ENCODE assay signal across 26 cellular contexts in genomic region chr10:124573726-124574455, GRCh38.
DNase-seq lines count a peak whose midpoint lies in the region; ATAC-seq, FAIRE-seq and TF ChIP-seq lines count a peak whose summit lies in the region.
"Had no signal": no experiment of that assay in that cellular context is flagged by ENCODE, and none has a peak within 500 bp of the region (broad histone marks: within the 10 kb centered on the region; RNA-seq: fewer than 3 reads in every experiment).

No MANE protein-coding gene starts in this region.

- H3K36me3 ChIP-seq in HepG2 (replicated peaks in 1 of 2; ENCODE audit: control insufficient read depth in 1 of 2, insufficient read depth in 2 of 2, low read length in 2 of 2) (no peaks in the 10 kb centered on the region), spleen (no peaks in the 10 kb centered on the region)
- H3K36me3 ChIP-seq: BE2C, MG63 had no signal

- H3K4me2 ChIP-seq in HepG2 (ENCODE audit: low read depth, low read length): no peak overlapping the region

- no peak for TF ChIP-seq CTCF in chondrocyte (IDR thresholded peaks at IDR 0.05)
- TF ChIP-seq CTCF in HepG2 (CRISPR knock-in tag; IDR thresholded peaks at IDR 0.05): no peak
- no peak for TF ChIP-seq CTCF in spleen (IDR thresholded peaks at IDR 0.05 in 8 of 11, conservative IDR thresholded peaks at IDR 0.05 in 3 of 11)

- H3K27me3 Mint-ChIP-seq in chondrocyte (ENCODE audit: low read depth): peaks cover 4% of the 10 kb centered on the region

- POLR2A ChIA-PET in HepG2 (lab: Yijun Ruan, JAX): no interaction called here

- no peaks in the 10 kb centered on the region for H3K79me2 ChIP-seq in HepG2 (ENCODE audit: insufficient read depth, low read length)

- peaks cover 4% of the 10 kb centered on the region for H3K4me1 Mint-ChIP-seq in chondrocyte (ENCODE audit: low read depth)
- H3K4me1 Mint-ChIP-seq: CD14-positive monocyte; CD8-positive, alpha-beta memory T cell had no signal

- no peak overlapping the region for H3K9ac ChIP-seq in HepG2 (ENCODE audit: insufficient read depth, low read depth, low read length)

- H3K36me3 Mint-ChIP-seq in chondrocyte (ENCODE audit: low read depth): peaks cover 3% of the 10 kb centered on the region
- H3K36me3 Mint-ChIP-seq: CD8-positive, alpha-beta memory T cell had no signal

- H3K4me1 ChIP-seq in HepG2 (ENCODE audit: insufficient read depth, low read length) (peaks cover 10% of the 10 kb centered on the region), spleen (peaks cover 0 to 16% (median 7%) of the 10 kb centered on the region in 6 donors)
- H3K4me1 ChIP-seq: BE2C had no signal

- H3K4me3 Mint-ChIP-seq in chondrocyte (ENCODE audit: unreplicated experiment): no peak overlapping the region
- H3K4me3 Mint-ChIP-seq: CD14-positive monocyte had no signal

- H3K9me3 Mint-ChIP-seq in chondrocyte (ENCODE audit: low read depth): peaks cover 5% of the 10 kb centered on the region

- H3K27ac ChIP-seq in HepG2 (ENCODE audit: extremely low read length, insufficient read depth, low read length): no peak overlapping the region
- H3K27ac ChIP-seq in spleen: no peak overlapping the region

- no TSS peak for BruUV-seq in HepG2 (replicated peaks; lab: Mats Ljungman, UMichigan)

- intact Hi-C loops in Right ventricle myocardium inferior (cut with DNase I) (no loop called here), Right ventricle myocardium superior (cut with DNase I) (loop anchor here (5.0 kb wide), 1 partner anchor 33 kb away; no protein-coding TSS in a partner anchor), HepG2 (cut with micrococcal nuclease; ENCODE audit: unreplicated experiment) (no loop called here), spleen (cut with DNase I; ENCODE audit: low total_unique reads) (no loop called here)

- H3K27me3 ChIP-seq in HepG2 (ENCODE audit: control insufficient read depth in 1 of 2, insufficient read depth in 2 of 2, low read length in 2 of 2): peaks cover 0 to 9% of the 10 kb centered on the region in 2 experiments; a peak in 1 of 5 replicates
- H3K27me3 ChIP-seq in spleen (replicated peaks in 1 of 7): no peaks in the 10 kb centered on the region
- H3K27me3 ChIP-seq: BE2C, MG63 had no signal

- H3K27ac Mint-ChIP-seq in chondrocyte (ENCODE audit: unreplicated experiment): no peak overlapping the region
- H3K27ac Mint-ChIP-seq: CD14-positive monocyte; CD8-positive, alpha-beta memory T cell had no signal

- in situ Hi-C loops in HepG2 (cut with HindIII; ENCODE audit: extremely low pct_ligation_motif_present, low pct_unique_long_range_greater_than_20kb): no loop called here

- DNase-seq in Right ventricle myocardium inferior (ENCODE audit: missing footprints) (peak; percentile 50), Right ventricle myocardium superior (no peak), chondrocyte (ENCODE audit: low spot score) (peak; percentile 59), HepG2 (ENCODE audit: low spot score) (no peak), spleen (peak; percentile 58), GF-D8 (lab: John Stamatoyannopoulos, UW) (no peak)
- DNase-seq: 8988T, ACHN, BE2C, DMS 273 treated with DMSO at 0.1 percent for 48 hours, DMS79, IMR-90, KG1, MG63, NCI-H1105 treated with DMSO at 0.1 percent for 48 hours, NCI-H146, NCI-H2029 treated with DMSO at 0.1 percent for 48 hours, NCI-H2227 treated with DMSO at 0.1 percent for 48 hours, NCI-H526 treated with DMSO at 0.1 percent for 48 hours, RPMI8226, SHP77 treated with DMSO at 0.1 percent for 48 hours had no signal

- no peak overlapping the region for H2AFZ ChIP-seq in HepG2 (ENCODE audit: low read length)

- no peak for TF ChIP-seq POLR2A in HepG2 (IDR thresholded peaks at IDR 0.05; ENCODE audit: insufficient read depth in 1 of 2, low read depth in 2 of 2, low read length in 2 of 2)
- no peak for TF ChIP-seq POLR2A in spleen (IDR thresholded peaks at IDR 0.05)

- H3K9me3 ChIP-seq in HepG2 (ENCODE audit: low read length) (no peaks in the 10 kb centered on the region), spleen (no peaks in the 10 kb centered on the region)
- H3K9me3 ChIP-seq: BE2C, MG63 had no signal

- no peak for TF ChIP-seq RAD21 in HepG2 (CRISPR knock-in tag; IDR thresholded peaks at IDR 0.05)

- 76% methylated on average over 16 of the region's 31 CpGs for WGBS in HepG2 (ENCODE audit: low lambda C conversion rate)
- WGBS in spleen, 5 donors: 83 to 92% (median 90%) methylated on average over 20 to 31 of the region's 31 CpGs

- H4K20me1 ChIP-seq in HepG2 (ENCODE audit: insufficient read depth, low read length): no peaks in the 10 kb centered on the region

- ATAC-seq in Right ventricle myocardium inferior (no peak), Right ventricle myocardium superior (ENCODE audit: poor library complexity) (no peak), HepG2 (no peak), HG03095 (IDR thresholded peaks at IDR 0.05; ENCODE audit: unreplicated experiment) (no peak), HG03520 (IDR thresholded peaks at IDR 0.05; ENCODE audit: unreplicated experiment) (no peak)

- no peak for TF ChIP-seq EP300 in HepG2 (IDR thresholded peaks at IDR 0.05; ENCODE audit: low read depth in 2 of 2, low read length in 2 of 2)
- TF ChIP-seq EP300 in HepG2 (CRISPR knock-in tag; IDR thresholded peaks at IDR 0.05; ENCODE audit: borderline replicate concordance): no peak

- H3K4me3 ChIP-seq in HepG2 (replicated peaks in 1 of 3; ENCODE audit: insufficient read depth in 1 of 3, low read depth in 2 of 3, low read length in 3 of 3): no peak overlapping the region
- no peak overlapping the region for H3K4me3 ChIP-seq in spleen
- H3K4me3 ChIP-seq: MG63 had no signal

- FAIRE-seq in HepG2 (lab: Jason Lieb, UNC): no peak
- FAIRE-seq: GM12892 had no signal

- CTCF ChIA-PET in HepG2 (lab: Yijun Ruan, JAX; ENCODE audit: low intra/inter-chr PET ratio, low total read pairs): no interaction called here

TF ChIP-seq in HepG2, 621 proteins besides CTCF, POLR2A, EP300 and RAD21:
- no peak for TF ChIP-seq SRSF4 (IDR thresholded peaks at IDR 0.05; ENCODE audit: low read depth, low read length, poor library complexity, severe bottlenecking)
- TF ChIP-seq, protein P1, sequence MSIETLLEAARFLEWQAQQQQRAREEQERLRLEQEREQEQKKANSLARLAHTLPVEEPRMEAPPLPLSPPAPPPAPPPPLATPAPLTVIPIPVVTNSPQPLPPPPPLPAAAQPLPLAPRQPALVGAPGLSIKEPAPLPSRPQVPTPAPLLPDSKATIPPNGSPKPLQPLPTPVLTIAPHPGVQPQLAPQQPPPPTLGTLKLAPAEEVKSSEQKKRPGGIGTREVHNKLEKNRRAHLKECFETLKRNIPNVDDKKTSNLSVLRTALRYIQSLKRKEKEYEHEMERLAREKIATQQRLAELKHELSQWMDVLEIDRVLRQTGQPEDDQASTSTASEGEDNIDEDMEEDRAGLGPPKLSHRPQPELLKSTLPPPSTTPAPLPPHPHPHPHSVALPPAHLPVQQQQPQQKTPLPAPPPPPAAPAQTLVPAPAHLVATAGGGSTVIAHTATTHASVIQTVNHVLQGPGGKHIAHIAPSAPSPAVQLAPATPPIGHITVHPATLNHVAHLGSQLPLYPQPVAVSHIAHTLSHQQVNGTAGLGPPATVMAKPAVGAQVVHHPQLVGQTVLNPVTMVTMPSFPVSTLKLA (IDR thresholded peaks at IDR 0.05): peak; percentile 75

Comparison
In these comparisons a context has a peak if more than half of its experiments do, and no peak if none do; other contexts are left out.
1. DNase-seq: peak in Right ventricle myocardium inferior (single experiment), chondrocyte (single experiment) and spleen (single experiment); none in Right ventricle myocardium superior (single experiment), HepG2 (single experiment) and GF-D8 (single experiment).